Comparison of ENCODE assay signal across 7 cellular contexts in the genomic region with DNA sequence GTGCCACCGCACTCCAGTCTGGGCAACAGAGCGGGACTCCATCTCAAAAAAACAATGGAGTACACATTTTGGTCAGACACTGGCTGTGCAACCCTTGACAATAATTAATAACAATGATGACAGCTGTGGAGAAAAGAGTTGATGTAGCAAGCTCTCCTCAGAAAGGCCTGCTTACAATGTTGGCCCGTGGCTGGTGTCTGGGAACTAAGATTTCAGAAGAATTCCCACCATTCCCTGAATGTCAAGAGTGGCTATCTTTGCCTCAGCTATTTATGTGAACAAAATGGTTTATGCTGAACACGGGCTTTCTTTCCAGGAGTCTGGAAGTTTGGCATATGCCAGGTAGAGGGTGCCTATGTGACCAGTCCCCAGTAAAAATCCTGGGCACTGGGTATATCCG. TPM values are rescaled to one million over a fixed set of nuclear protein-coding genes. Genes with fewer than 3 reads are reported as not detected.
"Had no signal": no experiment of that assay in that cellular context is flagged by ENCODE, and none has a peak within 500 bp of the region (broad histone marks: within the 10 kb centered on the region; RNA-seq: fewer than 3 reads in every experiment).

No MANE protein-coding gene starts in this region.

- H3K27ac ChIP-seq: HL-60 had no signal

- H2AFZ ChIP-seq: GM23338 had no signal

- H3K4me3 ChIP-seq: GM23338 had no signal

- DNase-seq: H9, HCEC 1CT, KBM-7 had no signal

- H3K4me2 ChIP-seq: GM23338 had no signal

- ATAC-seq: GM23338, HepG2 had no signal

RNA-seq across cellular contexts. Expression of gene NEK5, which starts 25.5 kb away (rescaled TPM):
- total RNA-seq: HT1080 had no signal
